In the genomic region with DNA sequence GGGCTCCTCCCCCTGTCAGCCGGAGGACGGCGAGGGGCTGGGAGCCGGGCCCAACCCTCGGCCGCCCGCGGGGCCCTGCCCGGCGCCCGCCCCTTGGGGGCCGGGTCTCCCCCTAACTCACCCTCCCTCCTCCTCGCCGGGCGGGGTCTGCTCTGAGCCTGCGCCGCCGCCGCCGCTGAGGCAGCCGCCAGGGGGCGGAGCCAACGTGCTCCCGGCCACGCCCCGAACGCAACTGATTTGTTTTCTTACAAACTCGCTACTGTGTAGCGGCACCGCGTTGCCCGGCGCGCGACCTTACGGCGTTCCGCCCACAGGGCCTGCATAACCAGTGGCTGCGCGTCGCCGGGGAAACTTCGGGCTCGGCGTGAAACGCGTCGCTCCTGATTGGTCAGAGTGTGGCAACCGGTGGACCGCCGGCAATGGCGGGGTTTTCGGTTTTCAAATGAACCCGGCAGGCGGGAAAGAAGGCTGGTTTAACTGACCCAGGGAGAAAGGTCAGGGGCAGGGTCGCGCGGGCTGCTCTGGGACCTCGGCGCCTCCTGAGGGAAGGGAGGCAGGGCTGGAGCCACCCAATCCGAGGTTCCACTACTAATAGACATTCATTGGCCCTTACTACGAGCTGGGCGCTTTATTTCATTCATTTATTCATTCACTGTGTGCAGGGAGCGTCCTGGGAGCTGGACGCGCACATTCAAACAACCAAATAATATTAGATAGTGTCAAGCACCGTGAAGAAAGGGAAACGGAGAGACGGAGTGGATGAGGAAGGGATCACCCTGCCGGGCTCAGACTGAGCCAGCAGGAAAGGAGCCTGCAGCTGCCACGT, we compare ENCODE assay signal across 1 cellular context.
TF ChIP-seq lines count a peak whose summit lies in the region.

A gene (minus strand): TSS at position 154 of the 826 bp plus-strand sequence. CDS start 326 bp downstream, outside the sequence.

TF ChIP-seq in K562, 482 proteins besides CTCF, POLR2A, EP300 and RAD21 (continued from another document and continues in another):
- TF ChIP-seq ZBTB17 (CRISPR knock-in tag; IDR thresholded peaks at IDR 0.05) (peak; percentile 64; the same call in 1 of the 2 replicates), POLR3A (IDR thresholded peaks at IDR 0.05; ENCODE audit: borderline replicate concordance, extremely low read depth, insufficient read depth, insufficient read length) (no peak), ZNF79 (CRISPR knock-in tag; IDR thresholded peaks at IDR 0.05; ENCODE audit: low read depth) (no peak), POLR2H (tag; IDR thresholded peaks at IDR 0.05; ENCODE audit: low read depth) (peak; percentile 87), DIDO1 (tag; IDR thresholded peaks at IDR 0.05; ENCODE audit: low read depth) (no peak), EWSR1 (IDR thresholded peaks at IDR 0.05; ENCODE audit: borderline replicate concordance, low read depth, partially characterized antibody) (no peak), ETS2 (tag; IDR thresholded peaks at IDR 0.05; ENCODE audit: borderline replicate concordance, poor library complexity, severe bottlenecking) (no peak), NELFE (IDR thresholded peaks at IDR 0.05; ENCODE audit: insufficient read depth, insufficient read length) (no peak), CCAR2 (IDR thresholded peaks at IDR 0.05; ENCODE audit: low read depth, low read length) (no peak), CAMTA2 (CRISPR knock-in tag; conservative IDR thresholded peaks at IDR 0.05) (no peak), MXI1 (IDR thresholded peaks at IDR 0.05; ENCODE audit: low read depth, low read length) (peak; percentile 65; the same call in 1 of the 2 replicates), ZNF76 (CRISPR knock-in tag; IDR thresholded peaks at IDR 0.05; ENCODE audit: borderline replicate concordance) (no peak), ZNF75A (CRISPR knock-in tag; IDR thresholded peaks at IDR 0.05) (no peak), ZNF134 (CRISPR knock-in tag; conservative IDR thresholded peaks at IDR 0.05) (no peak), ZNF217 (CRISPR knock-in tag; IDR thresholded peaks at IDR 0.05) (no peak), GTF2E2 (tag; IDR thresholded peaks at IDR 0.05) (peak; percentile 79; the same call in 1 of the 2 replicates), POLR3G (IDR thresholded peaks at IDR 0.05; ENCODE audit: extremely low read depth, insufficient read length, insufficient replicate concordance) (no peak), ARID1B (IDR thresholded peaks at IDR 0.05) (no peak; the same call in 1 of the 2 replicates), HMGN3 (IDR thresholded peaks at IDR 0.05; ENCODE audit: borderline replicate concordance, extremely low read depth, insufficient read length, low read depth, low read length) (peak; percentile 86), GATAD2A (IDR thresholded peaks at IDR 0.05) (no peak), THRAP3 (IDR thresholded peaks at IDR 0.05; ENCODE audit: borderline replicate concordance) (no peak), SRSF7 (optimal IDR thresholded peaks at IDR 0.05; ENCODE audit: low read depth, low read length) (no peak), IRF2 (CRISPR knock-in tag; IDR thresholded peaks at IDR 0.05) (no peak), HOXB6 (CRISPR knock-in tag; IDR thresholded peaks at IDR 0.05; ENCODE audit: borderline replicate concordance) (no peak), RBBP5 (IDR thresholded peaks at IDR 0.05; ENCODE audit: borderline replicate concordance, insufficient read depth, low read length, poor library complexity, severe bottlenecking) (no peak), U2AF1 (optimal IDR thresholded peaks at IDR 0.05; ENCODE audit: low read depth, low read length) (no peak), SNRNP70 (optimal IDR thresholded peaks at IDR 0.05; ENCODE audit: low read depth, low read length) (no peak), ZNF23 (CRISPR knock-in tag; IDR thresholded peaks at IDR 0.05) (no peak), PRPF4 (IDR thresholded peaks at IDR 0.05; ENCODE audit: insufficient read depth, low read depth, low read length, poor library complexity, severe bottlenecking) (no peak), JUNB (CRISPR knock-in tag; conservative IDR thresholded peaks at IDR 0.05) (no peak)
- TF ChIP-seq, protein P1, sequence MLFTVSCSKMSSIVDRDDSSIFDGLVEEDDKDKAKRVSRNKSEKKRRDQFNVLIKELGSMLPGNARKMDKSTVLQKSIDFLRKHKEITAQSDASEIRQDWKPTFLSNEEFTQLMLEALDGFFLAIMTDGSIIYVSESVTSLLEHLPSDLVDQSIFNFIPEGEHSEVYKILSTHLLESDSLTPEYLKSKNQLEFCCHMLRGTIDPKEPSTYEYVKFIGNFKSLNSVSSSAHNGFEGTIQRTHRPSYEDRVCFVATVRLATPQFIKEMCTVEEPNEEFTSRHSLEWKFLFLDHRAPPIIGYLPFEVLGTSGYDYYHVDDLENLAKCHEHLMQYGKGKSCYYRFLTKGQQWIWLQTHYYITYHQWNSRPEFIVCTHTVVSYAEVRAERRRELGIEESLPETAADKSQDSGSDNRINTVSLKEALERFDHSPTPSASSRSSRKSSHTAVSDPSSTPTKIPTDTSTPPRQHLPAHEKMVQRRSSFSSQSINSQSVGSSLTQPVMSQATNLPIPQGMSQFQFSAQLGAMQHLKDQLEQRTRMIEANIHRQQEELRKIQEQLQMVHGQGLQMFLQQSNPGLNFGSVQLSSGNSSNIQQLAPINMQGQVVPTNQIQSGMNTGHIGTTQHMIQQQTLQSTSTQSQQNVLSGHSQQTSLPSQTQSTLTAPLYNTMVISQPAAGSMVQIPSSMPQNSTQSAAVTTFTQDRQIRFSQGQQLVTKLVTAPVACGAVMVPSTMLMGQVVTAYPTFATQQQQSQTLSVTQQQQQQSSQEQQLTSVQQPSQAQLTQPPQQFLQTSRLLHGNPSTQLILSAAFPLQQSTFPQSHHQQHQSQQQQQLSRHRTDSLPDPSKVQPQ (CRISPR knock-in tag; IDR thresholded peaks at IDR 0.05; ENCODE audit: borderline replicate concordance) = no peak
- TF ChIP-seq, protein P2, sequence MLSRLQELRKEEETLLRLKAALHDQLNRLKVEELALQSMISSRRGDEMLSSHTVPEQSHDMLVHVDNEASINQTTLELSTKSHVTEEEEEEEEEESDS (CRISPR knock-in tag; IDR thresholded peaks at IDR 0.05) = no peak
- TF ChIP-seq, protein P3, sequence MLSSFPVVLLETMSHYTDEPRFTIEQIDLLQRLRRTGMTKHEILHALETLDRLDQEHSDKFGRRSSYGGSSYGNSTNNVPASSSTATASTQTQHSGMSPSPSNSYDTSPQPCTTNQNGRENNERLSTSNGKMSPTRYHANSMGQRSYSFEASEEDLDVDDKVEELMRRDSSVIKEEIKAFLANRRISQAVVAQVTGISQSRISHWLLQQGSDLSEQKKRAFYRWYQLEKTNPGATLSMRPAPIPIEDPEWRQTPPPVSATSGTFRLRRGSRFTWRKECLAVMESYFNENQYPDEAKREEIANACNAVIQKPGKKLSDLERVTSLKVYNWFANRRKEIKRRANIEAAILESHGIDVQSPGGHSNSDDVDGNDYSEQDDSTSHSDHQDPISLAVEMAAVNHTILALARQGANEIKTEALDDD (IDR thresholded peaks at IDR 0.05) = 0 out of 2 replicates have a peak, but pooled peaks have one; percentile 6
- TF ChIP-seq, protein P4, sequence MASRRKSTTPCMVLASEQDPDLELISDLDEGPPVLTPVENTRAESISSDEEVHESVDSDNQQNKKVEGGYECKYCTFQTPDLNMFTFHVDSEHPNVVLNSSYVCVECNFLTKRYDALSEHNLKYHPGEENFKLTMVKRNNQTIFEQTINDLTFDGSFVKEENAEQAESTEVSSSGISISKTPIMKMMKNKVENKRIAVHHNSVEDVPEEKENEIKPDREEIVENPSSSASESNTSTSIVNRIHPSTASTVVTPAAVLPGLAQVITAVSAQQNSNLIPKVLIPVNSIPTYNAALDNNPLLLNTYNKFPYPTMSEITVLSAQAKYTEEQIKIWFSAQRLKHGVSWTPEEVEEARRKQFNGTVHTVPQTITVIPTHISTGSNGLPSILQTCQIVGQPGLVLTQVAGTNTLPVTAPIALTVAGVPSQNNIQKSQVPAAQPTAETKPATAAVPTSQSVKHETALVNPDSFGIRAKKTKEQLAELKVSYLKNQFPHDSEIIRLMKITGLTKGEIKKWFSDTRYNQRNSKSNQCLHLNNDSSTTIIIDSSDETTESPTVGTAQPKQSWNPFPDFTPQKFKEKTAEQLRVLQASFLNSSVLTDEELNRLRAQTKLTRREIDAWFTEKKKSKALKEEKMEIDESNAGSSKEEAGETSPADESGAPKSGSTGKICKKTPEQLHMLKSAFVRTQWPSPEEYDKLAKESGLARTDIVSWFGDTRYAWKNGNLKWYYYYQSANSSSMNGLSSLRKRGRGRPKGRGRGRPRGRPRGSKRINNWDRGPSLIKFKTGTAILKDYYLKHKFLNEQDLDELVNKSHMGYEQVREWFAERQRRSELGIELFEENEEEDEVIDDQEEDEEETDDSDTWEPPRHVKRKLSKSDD (conservative IDR thresholded peaks at IDR 0.05; ENCODE audit: low read length) = no peak
- TF ChIP-seq, protein P5, sequence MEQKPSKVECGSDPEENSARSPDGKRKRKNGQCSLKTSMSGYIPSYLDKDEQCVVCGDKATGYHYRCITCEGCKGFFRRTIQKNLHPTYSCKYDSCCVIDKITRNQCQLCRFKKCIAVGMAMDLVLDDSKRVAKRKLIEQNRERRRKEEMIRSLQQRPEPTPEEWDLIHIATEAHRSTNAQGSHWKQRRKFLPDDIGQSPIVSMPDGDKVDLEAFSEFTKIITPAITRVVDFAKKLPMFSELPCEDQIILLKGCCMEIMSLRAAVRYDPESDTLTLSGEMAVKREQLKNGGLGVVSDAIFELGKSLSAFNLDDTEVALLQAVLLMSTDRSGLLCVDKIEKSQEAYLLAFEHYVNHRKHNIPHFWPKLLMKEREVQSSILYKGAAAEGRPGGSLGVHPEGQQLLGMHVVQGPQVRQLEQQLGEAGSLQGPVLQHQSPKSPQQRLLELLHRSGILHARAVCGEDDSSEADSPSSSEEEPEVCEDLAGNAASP (IDR thresholded peaks at IDR 0.05) = no peak
- TF ChIP-seq, protein P6, sequence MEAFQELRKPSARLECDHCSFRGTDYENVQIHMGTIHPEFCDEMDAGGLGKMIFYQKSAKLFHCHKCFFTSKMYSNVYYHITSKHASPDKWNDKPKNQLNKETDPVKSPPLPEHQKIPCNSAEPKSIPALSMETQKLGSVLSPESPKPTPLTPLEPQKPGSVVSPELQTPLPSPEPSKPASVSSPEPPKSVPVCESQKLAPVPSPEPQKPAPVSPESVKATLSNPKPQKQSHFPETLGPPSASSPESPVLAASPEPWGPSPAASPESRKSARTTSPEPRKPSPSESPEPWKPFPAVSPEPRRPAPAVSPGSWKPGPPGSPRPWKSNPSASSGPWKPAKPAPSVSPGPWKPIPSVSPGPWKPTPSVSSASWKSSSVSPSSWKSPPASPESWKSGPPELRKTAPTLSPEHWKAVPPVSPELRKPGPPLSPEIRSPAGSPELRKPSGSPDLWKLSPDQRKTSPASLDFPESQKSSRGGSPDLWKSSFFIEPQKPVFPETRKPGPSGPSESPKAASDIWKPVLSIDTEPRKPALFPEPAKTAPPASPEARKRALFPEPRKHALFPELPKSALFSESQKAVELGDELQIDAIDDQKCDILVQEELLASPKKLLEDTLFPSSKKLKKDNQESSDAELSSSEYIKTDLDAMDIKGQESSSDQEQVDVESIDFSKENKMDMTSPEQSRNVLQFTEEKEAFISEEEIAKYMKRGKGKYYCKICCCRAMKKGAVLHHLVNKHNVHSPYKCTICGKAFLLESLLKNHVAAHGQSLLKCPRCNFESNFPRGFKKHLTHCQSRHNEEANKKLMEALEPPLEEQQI (IDR thresholded peaks at IDR 0.05) = no peak
- TF ChIP-seq, protein P7, sequence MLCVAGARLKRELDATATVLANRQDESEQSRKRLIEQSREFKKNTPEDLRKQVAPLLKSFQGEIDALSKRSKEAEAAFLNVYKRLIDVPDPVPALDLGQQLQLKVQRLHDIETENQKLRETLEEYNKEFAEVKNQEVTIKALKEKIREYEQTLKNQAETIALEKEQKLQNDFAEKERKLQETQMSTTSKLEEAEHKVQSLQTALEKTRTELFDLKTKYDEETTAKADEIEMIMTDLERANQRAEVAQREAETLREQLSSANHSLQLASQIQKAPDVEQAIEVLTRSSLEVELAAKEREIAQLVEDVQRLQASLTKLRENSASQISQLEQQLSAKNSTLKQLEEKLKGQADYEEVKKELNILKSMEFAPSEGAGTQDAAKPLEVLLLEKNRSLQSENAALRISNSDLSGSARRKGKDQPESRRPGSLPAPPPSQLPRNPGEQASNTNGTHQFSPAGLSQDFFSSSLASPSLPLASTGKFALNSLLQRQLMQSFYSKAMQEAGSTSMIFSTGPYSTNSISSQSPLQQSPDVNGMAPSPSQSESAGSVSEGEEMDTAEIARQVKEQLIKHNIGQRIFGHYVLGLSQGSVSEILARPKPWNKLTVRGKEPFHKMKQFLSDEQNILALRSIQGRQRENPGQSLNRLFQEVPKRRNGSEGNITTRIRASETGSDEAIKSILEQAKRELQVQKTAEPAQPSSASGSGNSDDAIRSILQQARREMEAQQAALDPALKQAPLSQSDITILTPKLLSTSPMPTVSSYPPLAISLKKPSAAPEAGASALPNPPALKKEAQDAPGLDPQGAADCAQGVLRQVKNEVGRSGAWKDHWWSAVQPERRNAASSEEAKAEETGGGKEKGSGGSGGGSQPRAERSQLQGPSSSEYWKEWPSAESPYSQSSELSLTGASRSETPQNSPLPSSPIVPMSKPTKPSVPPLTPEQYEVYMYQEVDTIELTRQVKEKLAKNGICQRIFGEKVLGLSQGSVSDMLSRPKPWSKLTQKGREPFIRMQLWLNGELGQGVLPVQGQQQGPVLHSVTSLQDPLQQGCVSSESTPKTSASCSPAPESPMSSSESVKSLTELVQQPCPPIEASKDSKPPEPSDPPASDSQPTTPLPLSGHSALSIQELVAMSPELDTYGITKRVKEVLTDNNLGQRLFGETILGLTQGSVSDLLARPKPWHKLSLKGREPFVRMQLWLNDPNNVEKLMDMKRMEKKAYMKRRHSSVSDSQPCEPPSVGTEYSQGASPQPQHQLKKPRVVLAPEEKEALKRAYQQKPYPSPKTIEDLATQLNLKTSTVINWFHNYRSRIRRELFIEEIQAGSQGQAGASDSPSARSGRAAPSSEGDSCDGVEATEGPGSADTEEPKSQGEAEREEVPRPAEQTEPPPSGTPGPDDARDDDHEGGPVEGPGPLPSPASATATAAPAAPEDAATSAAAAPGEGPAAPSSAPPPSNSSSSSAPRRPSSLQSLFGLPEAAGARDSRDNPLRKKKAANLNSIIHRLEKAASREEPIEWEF (CRISPR knock-in tag; IDR thresholded peaks at IDR 0.05) = no peak
- TF ChIP-seq, protein P8, sequence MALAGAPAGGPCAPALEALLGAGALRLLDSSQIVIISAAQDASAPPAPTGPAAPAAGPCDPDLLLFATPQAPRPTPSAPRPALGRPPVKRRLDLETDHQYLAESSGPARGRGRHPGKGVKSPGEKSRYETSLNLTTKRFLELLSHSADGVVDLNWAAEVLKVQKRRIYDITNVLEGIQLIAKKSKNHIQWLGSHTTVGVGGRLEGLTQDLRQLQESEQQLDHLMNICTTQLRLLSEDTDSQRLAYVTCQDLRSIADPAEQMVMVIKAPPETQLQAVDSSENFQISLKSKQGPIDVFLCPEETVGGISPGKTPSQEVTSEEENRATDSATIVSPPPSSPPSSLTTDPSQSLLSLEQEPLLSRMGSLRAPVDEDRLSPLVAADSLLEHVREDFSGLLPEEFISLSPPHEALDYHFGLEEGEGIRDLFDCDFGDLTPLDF (CRISPR knock-in tag; IDR thresholded peaks at IDR 0.05) = peak; percentile 100
- TF ChIP-seq, protein P9, sequence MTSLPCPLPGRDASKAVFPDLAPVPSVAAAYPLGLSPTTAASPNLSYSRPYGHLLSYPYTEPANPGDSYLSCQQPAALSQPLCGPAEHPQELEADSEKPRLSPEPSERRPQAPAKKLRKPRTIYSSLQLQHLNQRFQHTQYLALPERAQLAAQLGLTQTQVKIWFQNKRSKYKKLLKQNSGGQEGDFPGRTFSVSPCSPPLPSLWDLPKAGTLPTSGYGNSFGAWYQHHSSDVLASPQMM (CRISPR knock-in tag; IDR thresholded peaks at IDR 0.05) = no peak
